Comparison of ENCODE assay signal across 8 cellular contexts in genomic region chr12:111430418-111431353, GRCh38. TPM values are rescaled to one million over a fixed set of nuclear protein-coding genes. Genes with fewer than 3 reads are reported as not detected.
DNase-seq lines count a peak whose midpoint lies in the region; ATAC-seq, FAIRE-seq and TF ChIP-seq lines count a peak whose summit lies in the region.

No MANE protein-coding gene starts in this region.

- no peak overlapping the region for H2AK5ac ChIP-seq in H9 (ENCODE audit: insufficient read length, low read length)

- POLR2A ChIA-PET in activated CD8-positive, alpha-beta T cell treated with anti-CD3 and anti-CD28 coated beads, Interleukin-2, amount 10 ng/mL, durations not matched to agents 7 days and 5 days (lab: Charles Lee) = interaction anchor here (1.0 to 3.7 kb wide), 9 partner anchors 10 to 27 kb away, joined by 3 to 52 read pairs (median 5); partner anchors contain the start of gene SH2B3

- no peak overlapping the region for H2BK5ac ChIP-seq in H9 (ENCODE audit: insufficient read length, low read length)

- no peaks in the 10 kb centered on the region for H3K27me3 ChIP-seq in H9 (ENCODE audit: insufficient read depth, low read length)
- H3K27me3 ChIP-seq in gastroesophageal sphincter = no peaks in the 10 kb centered on the region

- peaks cover 0 to 2% (median 0%) of the 10 kb centered on the region in 3 experiments; a peak in 1 of 7 replicates for H3K36me3 Mint-ChIP-seq in H9 (ENCODE audit: insufficient read depth in 1 of 3, low read depth in 3 of 3)
- peaks cover 48% of the 10 kb centered on the region for H3K36me3 Mint-ChIP-seq in activated CD8-positive, alpha-beta T cell treated with anti-CD3 and anti-CD28 coated beads, Interleukin-2, amount 10 ng/mL, durations not matched to agents 7 days and 5 days (ENCODE audit: low read depth)

- no peak overlapping the region for H4K8ac ChIP-seq in H9 (replicated peaks; ENCODE audit: insufficient read length, low read depth, low read length)

- H3T11ph ChIP-seq in H9 (ENCODE audit: low read length) = no peak overlapping the region

- no peak overlapping the region for H3K4ac ChIP-seq in H9 (ENCODE audit: low read depth, low read length)

- TF ChIP-seq CTCF in H9 (conservative IDR thresholded peaks at IDR 0.05) (no peak), gastroesophageal sphincter (IDR thresholded peaks at IDR 0.05) (no peak)

- FAIRE-seq in frontal cortex (lab: Jason Lieb, UNC) = no peak

- H4K20me1 ChIP-seq in H9 (ENCODE audit: control insufficient read depth, insufficient read depth, insufficient read length) = no peaks in the 10 kb centered on the region

- peaks cover 2% of the 10 kb centered on the region for H3K23me2 ChIP-seq in H9 (ENCODE audit: insufficient read length, low read depth, low read length, poor library complexity, severe bottlenecking)

- no peaks in the 10 kb centered on the region for H3K36me3 ChIP-seq in gastroesophageal sphincter

- no peak overlapping the region for H2AFZ ChIP-seq in H9 (ENCODE audit: low read length)

- peaks cover 35 to 41% of the 10 kb centered on the region in 2 experiments for H3K4me1 Mint-ChIP-seq in H9
- peaks cover 98% of the 10 kb centered on the region for H3K4me1 Mint-ChIP-seq in activated CD8-positive, alpha-beta T cell treated with anti-CD3 and anti-CD28 coated beads, Interleukin-2, amount 10 ng/mL, durations not matched to agents 7 days and 5 days (ENCODE audit: low read depth)

- H3K9me3 ChIP-seq in H9 (ENCODE audit: control insufficient read depth, low read depth, low read length) (no peaks in the 10 kb centered on the region), gastroesophageal sphincter (no peaks in the 10 kb centered on the region)

- no peak overlapping the region for H4K91ac ChIP-seq in H9 (ENCODE audit: insufficient read length, low read depth, low read length)

- peak overlapping the region; percentile 61; the same call in 1 of the 2 replicates for H3K14ac ChIP-seq in H9 (ENCODE audit: insufficient read depth, low read length)

- no peak overlapping the region for H4K5ac ChIP-seq in H9 (ENCODE audit: insufficient read length, low read depth, low read length)

- H3K4me2 ChIP-seq in H9 (ENCODE audit: insufficient read depth, insufficient read length, low read length) = no peak overlapping the region

- H3K56ac ChIP-seq in H9 (ENCODE audit: insufficient read length, low read depth, low read length) = no peak overlapping the region

- CTCF ChIA-PET in activated CD8-positive, alpha-beta T cell treated with anti-CD3 and anti-CD28 coated beads, Interleukin-2, amount 10 ng/mL, durations not matched to agents 7 days and 5 days (lab: Charles Lee) = interaction anchor here (0.6 to 13.8 kb wide), 10 partner anchors 8 to 33 kb away, joined by 3 to 170 read pairs (median 20); no protein-coding TSS in a partner anchor

- no peaks in the 10 kb centered on the region for H3K27me3 Mint-ChIP-seq in H9 (ENCODE audit: low read depth)
- no peaks in the 10 kb centered on the region for H3K27me3 Mint-ChIP-seq in activated CD8-positive, alpha-beta T cell treated with anti-CD3 and anti-CD28 coated beads, Interleukin-2, amount 10 ng/mL, durations not matched to agents 7 days and 5 days (ENCODE audit: low read depth)

- no peak overlapping the region for H3K18ac ChIP-seq in H9 (ENCODE audit: insufficient read length, low read depth, low read length)

- peak overlapping the region; percentile 75 to 94 (median 92); a peak in 6 of 7 replicates for H3K27ac Mint-ChIP-seq in H9
- peak overlapping the region; percentile 92 for H3K27ac Mint-ChIP-seq in activated CD8-positive, alpha-beta T cell treated with anti-CD3 and anti-CD28 coated beads, Interleukin-2, amount 10 ng/mL, durations not matched to agents 7 days and 5 days

- WGBS in H9 (ENCODE audit: extremely low coverage, insufficient read length, low lambda C conversion rate) = no CpG with 5 or more reads among the region's 17 CpGs
- 81% methylated on average over 4 of the region's 17 CpGs; no CpG with 5 or more reads in 1 of the 2 donors for WGBS in gastroesophageal sphincter (ENCODE audit: low coverage in 1 of 2), 2 donors

- no peak overlapping the region for H2BK20ac ChIP-seq in H9 (ENCODE audit: low read depth, low read length, poor library complexity, severe bottlenecking)

- TF ChIP-seq EP300 in gastroesophageal sphincter (IDR thresholded peaks at IDR 0.05) = no peak

- peak; percentile 14 for ATAC-seq in activated CD8-positive, alpha-beta T cell treated with anti-CD3 and anti-CD28 coated beads, Interleukin-2, amount 10 ng/mL, durations not matched to agents 7 days and 5 days
- ATAC-seq in gastroesophageal sphincter = no peak
- no peak for ATAC-seq in HG02610 (IDR thresholded peaks at IDR 0.05; ENCODE audit: unreplicated experiment)
- no peak for ATAC-seq in HG03159 (IDR thresholded peaks at IDR 0.05; ENCODE audit: unreplicated experiment)

- H2BK12ac ChIP-seq in H9 (ENCODE audit: insufficient read length, low read depth, low read length) = no peak overlapping the region

- peaks cover 11% of the 10 kb centered on the region; the same call in 1 of the 2 replicates for H3K4me1 ChIP-seq in H9 (ENCODE audit: insufficient read depth, low read length)
- H3K4me1 ChIP-seq in gastroesophageal sphincter = peaks cover 0 to 89% (median 21%) of the 10 kb centered on the region in 3 donors

- no peak for TF ChIP-seq POLR2A in gastroesophageal sphincter (IDR thresholded peaks at IDR 0.05)

- no peak overlapping the region for H3K23ac ChIP-seq in H9 (ENCODE audit: insufficient read length, low read depth, low read length)

- peaks cover 3% of the 10 kb centered on the region for H3K79me1 ChIP-seq in H9 (ENCODE audit: insufficient read depth, low read depth, low read length, poor library complexity, severe bottlenecking)

- H3K79me2 ChIP-seq in H9 (ENCODE audit: insufficient read depth, low read length) = peaks cover 8% of the 10 kb centered on the region; the same call in 1 of the 2 replicates

- no peak overlapping the region for H3K4me3 ChIP-seq in gastroesophageal sphincter

- H3K4me3 Mint-ChIP-seq in H9 = no peak overlapping the region; a peak in 1 of 5 replicates
- peak overlapping the region; percentile 71 for H3K4me3 Mint-ChIP-seq in activated CD8-positive, alpha-beta T cell treated with anti-CD3 and anti-CD28 coated beads, Interleukin-2, amount 10 ng/mL, durations not matched to agents 7 days and 5 days

- H3K27ac ChIP-seq in H9 (ENCODE audit: insufficient read length, low read depth, low read length) (no peak overlapping the region), gastroesophageal sphincter (peak overlapping the region in 3 of 4 donors; percentile 63 to 73 (median 66))

- no peak for DNase-seq in H9
- DNase-seq in activated CD8-positive, alpha-beta T cell treated with anti-CD3 and anti-CD28 coated beads, Interleukin-2, amount 10 ng/mL, durations not matched to agents 7 days and 5 days = peak; percentile 66
- DNase-seq in stimulated activated CD8-positive, alpha-beta memory T cell treated with anti-CD3 and anti-CD28 coated beads, Interleukin-15, amount 100 ng/mL, for 1 hour (ENCODE audit: low read depth) = peak; percentile 46
- no peak for DNase-seq in frontal cortex (ENCODE audit: low spot score in 2 of 2)
- DNase-seq in pons (ENCODE audit: low spot score) = no peak

- no peak overlapping the region for H2BK15ac ChIP-seq in H9 (ENCODE audit: low read depth, low read length)

- H2BK120ac ChIP-seq in H9 (ENCODE audit: low read depth, low read length, poor library complexity, severe bottlenecking) = no peak overlapping the region

- no peaks in the 10 kb centered on the region for H3K9me3 Mint-ChIP-seq in H9
- H3K9me3 Mint-ChIP-seq in activated CD8-positive, alpha-beta T cell treated with anti-CD3 and anti-CD28 coated beads, Interleukin-2, amount 10 ng/mL, durations not matched to agents 7 days and 5 days (ENCODE audit: insufficient read depth) = no peaks in the 10 kb centered on the region

- H3K9ac ChIP-seq in H9 (ENCODE audit: extremely low read depth, insufficient read length, low read length) = no peak overlapping the region

RNA-seq across cellular contexts. Expression of gene SH2B3, which starts 25.0 kb away (rescaled TPM):
- total RNA-seq in H9 (2021) (37.9 and 40.3 TPM in 2 replicates), gastroesophageal sphincter (10 to 100 TPM; 17.0 to 33.1 (median 23.3) TPM), frontal cortex (2.4 TPM)
- total RNA-seq in activated CD8-positive, alpha-beta T cell treated with anti-CD3 and anti-CD28 coated beads, Interleukin-2, amount 10 ng/mL, durations not matched to agents 7 days and 5 days = 10 to 100 TPM; 49.9 to 50.9 TPM

Comparison
In these comparisons a context has a peak if more than half of its experiments do, and no peak if none do; other contexts are left out.
1. DNase-seq: peak in activated CD8-positive, alpha-beta T cell treated with anti-CD3 and anti-CD28 coated beads, Interleukin-2, amount 10 ng/mL, durations not matched to agents 7 days and 5 days (single experiment) and stimulated activated CD8-positive, alpha-beta memory T cell treated with anti-CD3 and anti-CD28 coated beads, Interleukin-15, amount 100 ng/mL, for 1 hour (single experiment); none in H9 (single experiment), frontal cortex (0 of 2) and pons (single experiment).